In genomic region chr20:20341371-20341770, GRCh38 we compare ENCODE assay signal across 19 cellular contexts. TPM values are rescaled to one million over a fixed set of nuclear protein-coding genes. Genes with fewer than 3 reads are reported as not detected.
DNase-seq lines count a peak whose midpoint lies in the region; ATAC-seq and TF ChIP-seq lines count a peak whose summit lies in the region.
"Had no signal": no experiment of that assay in that cellular context is flagged by ENCODE, and none has a peak within 500 bp of the region (broad histone marks: within the 10 kb centered on the region; RNA-seq: fewer than 3 reads in every experiment).

No MANE protein-coding gene starts in this region.

- no peak for ATAC-seq in activated CD8-positive, alpha-beta memory T cell treated with anti-CD3 and anti-CD28 coated beads, Interleukin-2, amount 10 ng/mL, durations not matched to agents 7 days and 5 days
- no peak for ATAC-seq in HG03442 (IDR thresholded peaks at IDR 0.05; ENCODE audit: unreplicated experiment)
- ATAC-seq: CD8-positive, alpha-beta T cell had no signal

- peaks cover 3% of the 10 kb centered on the region for H3K27me3 Mint-ChIP-seq in activated CD8-positive, alpha-beta memory T cell treated with anti-CD3 and anti-CD28 coated beads, Interleukin-2, amount 10 ng/mL, durations not matched to agents 7 days and 5 days

- peak; percentile 49 for DNase-seq in NCI-H1105 treated with DMSO at 0.1 percent for 48 hours (lab: John Stamatoyannopoulos, UW)
- no peak for DNase-seq in NCI-H1105 (lab: John Stamatoyannopoulos, UW)
- DNase-seq in NCI-H2227 (lab: John Stamatoyannopoulos, UW; ENCODE audit: unreplicated experiment), result peak; percentile 55
- peak; percentile 92 for DNase-seq in SK-N-DZ (ENCODE audit: low spot score)
- no peak for DNase-seq in activated CD8-positive, alpha-beta memory T cell treated with anti-CD3 and anti-CD28 coated beads, Interleukin-2, amount 10 ng/mL, durations not matched to agents 7 days and 5 days
- DNase-seq in C1 segment of cervical spinal cord (lab: John Stamatoyannopoulos, UW), result no peak
- DNase-seq: Caco-2; CD4-positive, CD25-positive, alpha-beta regulatory T cell; CD8-positive, alpha-beta T cell; DMS153; DND-41; H7; HCEC 1CT had no signal

- H3K27ac Mint-ChIP-seq in activated CD8-positive, alpha-beta memory T cell treated with anti-CD3 and anti-CD28 coated beads, Interleukin-2, amount 10 ng/mL, durations not matched to agents 7 days and 5 days, result no peak overlapping the region
- H3K27ac Mint-ChIP-seq: CD4-positive, CD25-positive, alpha-beta regulatory T cell; CD8-positive, alpha-beta T cell had no signal

- H3K9me3 Mint-ChIP-seq in activated CD8-positive, alpha-beta memory T cell treated with anti-CD3 and anti-CD28 coated beads, Interleukin-2, amount 10 ng/mL, durations not matched to agents 7 days and 5 days (ENCODE audit: low read depth), result no peaks in the 10 kb centered on the region
- H3K9me3 Mint-ChIP-seq: CD8-positive, alpha-beta T cell had no signal

- no peaks in the 10 kb centered on the region for H3K36me3 Mint-ChIP-seq in activated CD8-positive, alpha-beta memory T cell treated with anti-CD3 and anti-CD28 coated beads, Interleukin-2, amount 10 ng/mL, durations not matched to agents 7 days and 5 days
- H3K36me3 Mint-ChIP-seq: CD4-positive, CD25-positive, alpha-beta regulatory T cell; CD8-positive, alpha-beta T cell had no signal

- H3K4me1 Mint-ChIP-seq in activated CD8-positive, alpha-beta memory T cell treated with anti-CD3 and anti-CD28 coated beads, Interleukin-2, amount 10 ng/mL, durations not matched to agents 7 days and 5 days, result no peaks in the 10 kb centered on the region
- H3K4me1 Mint-ChIP-seq: CD4-positive, CD25-positive, alpha-beta regulatory T cell had no signal

- no peak overlapping the region for H3K4me3 Mint-ChIP-seq in activated CD8-positive, alpha-beta memory T cell treated with anti-CD3 and anti-CD28 coated beads, Interleukin-2, amount 10 ng/mL, durations not matched to agents 7 days and 5 days
- H3K4me3 Mint-ChIP-seq: CD4-positive, CD25-positive, alpha-beta regulatory T cell; CD8-positive, alpha-beta T cell had no signal

- no peak for TF ChIP-seq CTCF in VCaP (conservative IDR thresholded peaks at IDR 0.05)

- CTCF ChIA-PET in activated CD8-positive, alpha-beta memory T cell treated with anti-CD3 and anti-CD28 coated beads, Interleukin-2, amount 10 ng/mL, durations not matched to agents 7 days and 5 days (lab: Charles Lee), result no interaction called here

- peak overlapping the region; percentile 56 for H3K27ac ChIP-seq in VCaP
- H3K27ac ChIP-seq: 22Rv1, C4-2B had no signal

RNA-seq across cellular contexts. Expression of gene INSM1, which starts 26.5 kb away (rescaled TPM):
- 41.4 and 43.7 TPM in 2 replicates for polyA plus RNA-seq in SK-N-DZ (2014; cell fraction: cytosol; rRNA removed)
- 21.3 and 26.6 TPM in 2 replicates for polyA plus RNA-seq in SK-N-DZ (2014; cell fraction: nucleus; rRNA removed)
- total RNA-seq in activated CD8-positive, alpha-beta memory T cell treated with anti-CD3 and anti-CD28 coated beads, Interleukin-2, amount 10 ng/mL, durations not matched to agents 7 days and 5 days, result under 1 TPM in 1 of 2 experiments, not detected in 1; 0.12 TPM
- total RNA-seq: Caco-2; CD8-positive, alpha-beta T cell had no signal
- polyA plus RNA-seq: AG04450; BJ; CD4-positive, CD25-positive, alpha-beta regulatory T cell had no signal

Comparison
In these comparisons a context has a peak if more than half of its experiments do, and no peak if none do; other contexts are left out.
1. DNase-seq: peak in NCI-H1105 treated with DMSO at 0.1 percent for 48 hours (single experiment), NCI-H2227 (single experiment) and SK-N-DZ (single experiment); none in NCI-H1105 (single experiment), activated CD8-positive, alpha-beta memory T cell treated with anti-CD3 and anti-CD28 coated beads, Interleukin-2, amount 10 ng/mL, durations not matched to agents 7 days and 5 days (single experiment) and C1 segment of cervical spinal cord (0 of 14).